ENCODE assay signal across 1 cellular context in the genomic region with DNA sequence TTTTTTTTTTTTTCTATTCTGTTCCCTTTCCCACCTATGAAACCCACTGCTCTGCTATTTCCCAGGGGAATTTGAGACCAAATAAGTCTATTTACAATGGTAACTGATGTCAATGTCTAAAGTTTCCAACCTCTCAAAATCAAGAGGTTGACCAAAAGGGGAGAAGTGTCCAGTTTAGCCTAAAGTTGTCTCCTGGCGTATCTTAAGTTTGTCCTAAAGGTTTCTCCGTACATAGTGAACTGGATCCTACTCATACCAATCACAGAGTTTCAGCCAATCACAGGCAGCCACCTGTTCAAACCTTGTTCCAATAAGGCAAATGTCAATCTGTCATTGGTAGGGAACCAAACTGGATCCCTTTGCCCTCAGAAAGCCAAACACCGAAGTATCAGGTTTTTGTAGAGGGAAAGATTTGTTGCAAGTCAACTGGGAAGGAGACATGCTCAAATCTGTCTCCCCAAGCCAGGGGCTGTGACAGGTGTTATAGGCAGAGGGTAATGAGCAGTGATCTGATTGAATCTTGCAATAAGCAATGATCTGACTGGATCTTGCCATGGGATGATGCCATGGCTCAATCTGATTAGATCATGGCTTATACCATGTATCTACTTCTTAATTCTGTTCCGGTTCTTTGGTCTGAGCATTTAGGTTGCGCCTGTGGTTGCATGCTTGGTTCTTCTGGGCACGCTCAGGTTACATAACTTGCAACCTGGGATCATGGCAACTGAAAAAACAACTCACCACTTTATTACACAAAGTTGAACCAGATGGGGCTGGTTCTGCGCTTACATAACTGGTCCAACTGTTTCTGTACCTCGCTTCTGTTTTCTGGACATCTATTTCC.
TF ChIP-seq lines count a peak whose summit lies in the region.

No MANE protein-coding gene starts in this region.

TF ChIP-seq in endothelial cell of umbilical vein, 7 proteins besides CTCF, POLR2A, EP300 and RAD21 (continued from another document):
- TF ChIP-seq MYC (IDR thresholded peaks at IDR 0.05; ENCODE audit: low read depth, low read length), result no peak
- no peak for TF ChIP-seq POLR2AphosphoS5 (IDR thresholded peaks at IDR 0.05; ENCODE audit: insufficient read depth, low read depth, low read length)
